8 cellular contexts compared by ENCODE assay signal in the genomic region with DNA sequence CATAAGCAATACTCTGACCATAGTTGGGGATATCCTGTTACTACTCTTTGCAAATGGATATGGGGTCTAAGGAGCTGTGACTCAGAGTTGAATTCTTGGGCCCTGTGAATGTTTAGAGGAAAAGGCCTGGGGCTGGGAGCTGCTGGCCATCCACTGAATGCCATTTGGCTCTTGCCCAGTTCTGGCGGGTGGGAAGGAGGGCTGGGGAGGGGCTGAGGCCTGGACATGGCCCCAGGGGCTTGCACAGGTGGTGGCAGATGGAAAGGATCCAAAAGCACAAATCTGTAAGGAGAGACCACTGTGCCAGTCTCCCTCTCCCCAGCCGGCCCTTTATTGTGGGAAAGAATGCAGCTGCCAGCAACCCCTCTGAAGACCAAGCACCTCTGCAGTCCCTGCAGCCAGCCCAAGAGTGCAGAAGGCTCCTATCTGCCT. TPM values are rescaled to one million over a fixed set of nuclear protein-coding genes. Genes with fewer than 3 reads are reported as not detected.
DNase-seq lines count a peak whose midpoint lies in the region; ATAC-seq and TF ChIP-seq lines count a peak whose summit lies in the region.

No MANE protein-coding gene starts in this region.

- H3K4me2 ChIP-seq in skeletal muscle satellite cell (ENCODE audit: low read length) = peak overlapping the region; percentile 52

- H3K4me3 ChIP-seq in HFF-Myc (replicated peaks; ENCODE audit: low read depth, low read length) (no peak overlapping the region), SJSA1 (no peak overlapping the region), skeletal muscle satellite cell (ENCODE audit: low read length) (no peak overlapping the region)

- H3K36me3 ChIP-seq in SJSA1 (peaks cover 29% of the 10 kb centered on the region; the same call in 1 of the 2 replicates), skeletal muscle satellite cell (ENCODE audit: insufficient read depth, low read length) (peaks cover 64% of the 10 kb centered on the region)

- no peak for ATAC-seq in HG02798 (IDR thresholded peaks at IDR 0.05; ENCODE audit: poor library complexity, unreplicated experiment)

- DNase-seq in HFF-Myc (ENCODE audit: extremely low read depth, low read depth) (peak; percentile 46), SJSA1 (ENCODE audit: low read depth in 1 of 2, low spot score in 2 of 2) (peak; percentile 66 to 68), fibroblast of the conjunctiva (ENCODE audit: low read depth) (peak; percentile 33), DMS114 treated with DMSO at 0.1 percent for 48 hours (lab: John Stamatoyannopoulos, UW; ENCODE audit: unreplicated experiment) (no peak), SKM-1 (lab: John Stamatoyannopoulos, UW; ENCODE audit: unreplicated experiment) (no peak), NCI-H2227 treated with DMSO at 0.1 percent for 48 hours (lab: John Stamatoyannopoulos, UW) (no peak)

- H3K9me3 ChIP-seq in SJSA1 (replicated peaks) = no peaks in the 10 kb centered on the region
- no peaks in the 10 kb centered on the region for H3K9me3 ChIP-seq in skeletal muscle satellite cell (replicated peaks; ENCODE audit: low read length)

- no peak for TF ChIP-seq CTCF in HFF-Myc (IDR thresholded peaks at IDR 0.05; ENCODE audit: low read depth, low read length, missing control alignments)

- H3K27ac ChIP-seq in SJSA1 = no peak overlapping the region

- peaks cover 64% of the 10 kb centered on the region for H3K4me1 ChIP-seq in SJSA1 (replicated peaks)
- peaks cover 87% of the 10 kb centered on the region for H3K4me1 ChIP-seq in skeletal muscle satellite cell (ENCODE audit: control insufficient read depth, insufficient read depth, low read length)

- H3K27me3 ChIP-seq in SJSA1 (replicated peaks) (no peaks in the 10 kb centered on the region), skeletal muscle satellite cell (ENCODE audit: control insufficient read depth, insufficient read depth, low read length) (no peaks in the 10 kb centered on the region)

- peak overlapping the region; percentile 58 for H3K9ac ChIP-seq in skeletal muscle satellite cell (ENCODE audit: low read depth, low read length)

RNA-seq across cellular contexts. Expression of gene PLXNA2, which starts 12.2 kb away (rescaled TPM):
- 5.4 and 8.7 TPM in 2 replicates for total RNA-seq in SJSA1 (2014; rRNA removed; shearing (Covaris generic))
- 13.4 and 18.3 TPM in 2 replicates for total RNA-seq in skeletal muscle satellite cell (2012; rRNA removed)

Comparison
In these comparisons a context has a peak if more than half of its experiments do, and no peak if none do; other contexts are left out.
1. DNase-seq: peak in HFF-Myc (single experiment), SJSA1 (2 of 2) and fibroblast of the conjunctiva (single experiment); none in DMS114 treated with DMSO at 0.1 percent for 48 hours (single experiment), SKM-1 (single experiment) and NCI-H2227 treated with DMSO at 0.1 percent for 48 hours (single experiment).